8 cellular contexts compared by ENCODE assay signal in genomic region chr3:15556512-15556911, GRCh38. TPM values are rescaled to one million over a fixed set of nuclear protein-coding genes. Genes with fewer than 3 reads are reported as not detected.
DNase-seq lines count a peak whose midpoint lies in the region; ATAC-seq lines count a peak whose summit lies in the region.

No MANE protein-coding gene starts in this region.

- no peak overlapping the region for H2BK120ac ChIP-seq in mesendoderm (ENCODE audit: low read depth, low read length)

- no peak overlapping the region for H3K9ac ChIP-seq in mesendoderm (ENCODE audit: low read length)

- no peak overlapping the region for H2AK5ac ChIP-seq in mesendoderm (ENCODE audit: low read length)

- DNase-seq in left ventricle myocardium superior: no peak
- no peak for DNase-seq in HK-2 (ENCODE audit: unreplicated experiment)
- DNase-seq in C1 segment of cervical spinal cord (lab: John Stamatoyannopoulos, UW): no peak
- DNase-seq in mesendoderm: no peak
- DNase-seq in HuH-7 (ENCODE audit: low spot score): no peak

- H3K27me3 ChIP-seq in mesendoderm (ENCODE audit: insufficient read depth, low read length, poor library complexity): no peaks in the 10 kb centered on the region

- no peak overlapping the region for H3K4me3 ChIP-seq in mesendoderm (ENCODE audit: low read length)

- no peaks in the 10 kb centered on the region for H3K79me1 ChIP-seq in mesendoderm (ENCODE audit: low read length)

- intact Hi-C loops in left ventricle myocardium superior (cut with micrococcal nuclease): loop anchor here (10.0 kb wide), 1 partner anchor 122 kb away; no protein-coding TSS in a partner anchor

- no peak overlapping the region for H3K18ac ChIP-seq in mesendoderm (ENCODE audit: low read length)

- H4K8ac ChIP-seq in mesendoderm (ENCODE audit: low read depth, low read length): no peak overlapping the region

- H3K27ac ChIP-seq in mesendoderm (ENCODE audit: low read depth, low read length): no peak overlapping the region

- no peaks in the 10 kb centered on the region for H3K4me1 ChIP-seq in mesendoderm (ENCODE audit: control insufficient read depth, low read depth, low read length)

- no peak overlapping the region for H3K56ac ChIP-seq in mesendoderm (ENCODE audit: low read length)

- no peak overlapping the region for H3K4ac ChIP-seq in mesendoderm (ENCODE audit: low read depth, low read length)

- no peak overlapping the region for H2BK5ac ChIP-seq in mesendoderm (ENCODE audit: low read length)

- H3K79me2 ChIP-seq in mesendoderm (ENCODE audit: control insufficient read depth, insufficient read depth, low read length): no peaks in the 10 kb centered on the region

- no peak overlapping the region for H4K5ac ChIP-seq in mesendoderm (ENCODE audit: low read length)

- no CpG with 5 or more reads among the region's 2 CpGs for WGBS in mesendoderm (ENCODE audit: extremely low coverage, insufficient coverage, low lambda C conversion rate)

- peak; percentile 84 for ATAC-seq in GM18498 (IDR thresholded peaks at IDR 0.05; ENCODE audit: unreplicated experiment)
- ATAC-seq in GM21423 (IDR thresholded peaks at IDR 0.05; ENCODE audit: unreplicated experiment): peak; percentile 93
- peak; percentile 89 for ATAC-seq in HG03469 (IDR thresholded peaks at IDR 0.05; ENCODE audit: unreplicated experiment)
- ATAC-seq in left ventricle myocardium superior: peak; percentile 37

- H2BK15ac ChIP-seq in mesendoderm (replicated peaks; ENCODE audit: low read depth): no peak overlapping the region

- no peak overlapping the region for H3K4me2 ChIP-seq in mesendoderm (ENCODE audit: low read length)

- no peak overlapping the region for H3K23ac ChIP-seq in mesendoderm (ENCODE audit: low read length)

- H3K36me3 ChIP-seq in mesendoderm (ENCODE audit: control insufficient read depth, insufficient read depth, low read length): no peaks in the 10 kb centered on the region

RNA-seq across cellular contexts. Expression of gene COLQ, which starts 35.0 kb away (rescaled TPM):
- total RNA-seq in left ventricle myocardium superior: 0.99 TPM
- polyA plus RNA-seq in mesendoderm (2013, experiment 1 of 2): 0.66 TPM
- 0.56 TPM for polyA plus RNA-seq in mesendoderm (2013, experiment 2 of 2)

RNA-seq across cellular contexts. Expression of gene HACL1, which starts 44.9 kb away (rescaled TPM):
- 15.6 TPM for total RNA-seq in left ventricle myocardium superior
- 28.8 TPM for polyA plus RNA-seq in mesendoderm (2013, experiment 1 of 2)
- 27.7 TPM for polyA plus RNA-seq in mesendoderm (2013, experiment 2 of 2)

RNA-seq across cellular contexts. Expression of gene BTD, which starts 45.0 kb away (rescaled TPM):
- total RNA-seq in left ventricle myocardium superior: 11.0 TPM
- 15.7 TPM for polyA plus RNA-seq in mesendoderm (2013, experiment 1 of 2)
- 15.1 TPM for polyA plus RNA-seq in mesendoderm (2013, experiment 2 of 2)

Comparison
In these comparisons a context has a peak if more than half of its experiments do, and no peak if none do; other contexts are left out.
1. ATAC-seq: peak in every context shown above with its lines; median percentile 93 in GM21423; 89 in HG03469; 84 in GM18498; 37 in left ventricle myocardium superior.